In the genomic region with DNA sequence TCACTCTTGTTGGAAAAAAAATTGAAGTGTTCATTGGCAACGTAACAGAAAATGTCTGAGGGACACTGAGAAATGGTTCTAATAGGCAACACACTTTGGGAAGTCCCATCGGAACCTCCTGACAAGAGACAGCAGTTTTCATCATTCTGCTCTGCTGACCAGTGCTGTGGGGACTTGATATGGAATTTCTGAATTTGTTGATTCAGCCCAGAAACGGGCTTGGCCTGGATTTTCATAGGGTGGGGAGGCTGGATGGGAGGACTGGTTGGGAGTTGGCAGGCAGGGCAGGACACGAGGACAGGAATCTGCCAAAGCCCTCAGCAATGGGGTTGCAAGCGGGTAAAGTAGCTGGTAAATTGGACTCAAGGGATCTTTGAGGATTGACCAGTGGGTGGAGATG, we compare ENCODE assay signal across 16 cellular contexts.
A peak's percentile ranks its signal among the peaks of the same experiment; 100 is the strongest.
DNase-seq lines count a peak whose midpoint lies in the region; ATAC-seq, FAIRE-seq and TF ChIP-seq lines count a peak whose summit lies in the region.
"Had no signal": no experiment of that assay in that cellular context is flagged by ENCODE, and none has a peak within 500 bp of the region (broad histone marks: within the 10 kb centered on the region; RNA-seq: fewer than 3 reads in every experiment).

No MANE protein-coding gene starts in this region.

- H2BK20ac ChIP-seq in IMR-90 (ENCODE audit: low read depth, low read length), result no peak overlapping the region

- H3K9me3 ChIP-seq in CD4-positive, CD25-positive, alpha-beta regulatory T cell (ENCODE audit: control insufficient read depth in 2 of 2, low read length in 2 of 2), result no peaks in the 10 kb centered on the region
- H3K9me3 ChIP-seq in IMR-90 (ENCODE audit: control insufficient read depth, insufficient read depth, low read length) (no peaks in the 10 kb centered on the region), cardiac muscle cell (ENCODE audit: low read depth) (no peaks in the 10 kb centered on the region), right cardiac atrium (ENCODE audit: control insufficient read depth, low read length) (no peaks in the 10 kb centered on the region)
- H3K9me3 ChIP-seq: A549, BE2C, Caco-2 had no signal

- H3K4me3 Mint-ChIP-seq in CD4-positive, CD25-positive, alpha-beta regulatory T cell, result no peak overlapping the region
- no peak overlapping the region for H3K4me3 Mint-ChIP-seq in mesothelial cell of epicardium
- H3K4me3 Mint-ChIP-seq: CD8-positive, alpha-beta memory T cell; H9 had no signal

- no peak overlapping the region for H3K18ac ChIP-seq in IMR-90 (ENCODE audit: low read depth, low read length)

- H3K4me2 ChIP-seq in IMR-90 (ENCODE audit: low read depth, low read length), result no peak overlapping the region
- H3K4me2 ChIP-seq: A549 had no signal

- FAIRE-seq in D721Med (lab: Jason Lieb, UNC), result no peak
- FAIRE-seq: A549, GM12878, GM18507 had no signal

- H2AK9ac ChIP-seq in IMR-90 (replicated peaks; ENCODE audit: low read depth, low read length, poor library complexity), result peak overlapping the region; percentile 18

- H2BK120ac ChIP-seq in IMR-90 (ENCODE audit: low read depth, low read length), result no peak overlapping the region

- no peaks in the 10 kb centered on the region for H3K9me3 Mint-ChIP-seq in CD4-positive, CD25-positive, alpha-beta regulatory T cell
- no peaks in the 10 kb centered on the region for H3K9me3 Mint-ChIP-seq in mesothelial cell of epicardium

- ATAC-seq in CD4-positive, CD25-positive, alpha-beta regulatory T cell (ENCODE audit: low read depth in 2 of 2), result no peak
- no peak for ATAC-seq in IMR-90 (ENCODE audit: low read depth)
- peak; percentile 43 to 92 for ATAC-seq in right cardiac atrium
- ATAC-seq: A549, GM12878 had no signal

- POLR2A ChIA-PET in IMR-90 (lab: Charles Lee; ENCODE audit: unreplicated experiment), result no interaction called here

- peak overlapping the region in 2 of 3 donors; percentile 25 to 29 for H3K27ac Mint-ChIP-seq in CD4-positive, CD25-positive, alpha-beta regulatory T cell
- no peak overlapping the region for H3K27ac Mint-ChIP-seq in mesothelial cell of epicardium
- H3K27ac Mint-ChIP-seq: CD8-positive, alpha-beta memory T cell; H9 had no signal

- in situ Hi-C loops in IMR-90 (cut with MboI; ENCODE audit: low sequenced_read_pairs), result no loop called here

- no peaks in the 10 kb centered on the region for H3K36me3 ChIP-seq in CD4-positive, CD25-positive, alpha-beta regulatory T cell (ENCODE audit: control insufficient read depth, insufficient read depth, low read length)
- H3K36me3 ChIP-seq in IMR-90 (ENCODE audit: control insufficient read depth, insufficient read depth, low read length), result no peaks in the 10 kb centered on the region
- no peaks in the 10 kb centered on the region for H3K36me3 ChIP-seq in cardiac muscle cell
- H3K36me3 ChIP-seq: BE2C had no signal

- H2BK15ac ChIP-seq in IMR-90 (ENCODE audit: low read depth, low read length), result no peak overlapping the region

- no peak for TF ChIP-seq POLR2A in IMR-90 (IDR thresholded peaks at IDR 0.05; ENCODE audit: low read depth, low read length)

- 80% methylated on average over 1 of the region's 5 CpGs; no CpG with 5 or more reads in 1 of the 2 experiments for WGBS in IMR-90 (ENCODE audit: extremely low coverage in 2 of 2, insufficient read length in 1 of 2), 2 experiments
- WGBS in right cardiac atrium, result 59% methylated on average over 5 of the region's 5 CpGs

- no peaks in the 10 kb centered on the region for H3K36me3 Mint-ChIP-seq in CD4-positive, CD25-positive, alpha-beta regulatory T cell
- H3K36me3 Mint-ChIP-seq in mesothelial cell of epicardium, result peaks cover 25% of the 10 kb centered on the region
- H3K36me3 Mint-ChIP-seq: CD8-positive, alpha-beta memory T cell had no signal

- no TSS peak for BruUV-seq in IMR-90 (replicated peaks; lab: Mats Ljungman, UMichigan)

- no peak overlapping the region for H2BK5ac ChIP-seq in IMR-90 (ENCODE audit: low read depth, low read length, poor library complexity, severe bottlenecking)

- no peaks in the 10 kb centered on the region for H3K79me1 ChIP-seq in IMR-90 (ENCODE audit: low read depth in 1 of 2, low read length in 2 of 2)

- no peak overlapping the region for H3K56ac ChIP-seq in IMR-90 (ENCODE audit: extremely low read depth, insufficient read depth, low read length)

- intact Hi-C loops in IMR-90 (cut with micrococcal nuclease) (no loop called here), right cardiac atrium (cut with DNase I) (no loop called here)

- no peak for TF ChIP-seq RAD21 in IMR-90 (IDR thresholded peaks at IDR 0.05; ENCODE audit: low read length)

- H3K9ac ChIP-seq in IMR-90 (ENCODE audit: low read depth, low read length), result no peak overlapping the region

- no peak overlapping the region for H3K27ac ChIP-seq in CD4-positive, CD25-positive, alpha-beta regulatory T cell (ENCODE audit: insufficient read depth, low read length, poor library complexity, severe bottlenecking)
- H3K27ac ChIP-seq in IMR-90 (ENCODE audit: insufficient read depth, low read length) (no peak overlapping the region), cardiac muscle cell (peak overlapping the region; percentile 43), right cardiac atrium (ENCODE audit: low read length) (no peak overlapping the region)
- H3K27ac ChIP-seq: A549, C4-2B had no signal

- no peak overlapping the region for H3K23ac ChIP-seq in IMR-90 (ENCODE audit: low read depth, low read length)

- H3K27me3 ChIP-seq in CD4-positive, CD25-positive, alpha-beta regulatory T cell (ENCODE audit: control insufficient read depth, insufficient read depth, low read length), result no peaks in the 10 kb centered on the region
- H3K27me3 ChIP-seq in IMR-90 (ENCODE audit: control insufficient read depth, insufficient read depth, low read length) (no peaks in the 10 kb centered on the region), cardiac muscle cell (no peaks in the 10 kb centered on the region), right cardiac atrium (ENCODE audit: control insufficient read depth, insufficient read depth) (no peaks in the 10 kb centered on the region)
- H3K27me3 ChIP-seq: BE2C had no signal

- TF ChIP-seq CTCF in IMR-90 (conservative IDR thresholded peaks at IDR 0.05; ENCODE audit: low read depth, low read length) (no peak), cardiac muscle cell (IDR thresholded peaks at IDR 0.05; ENCODE audit: low read depth, low read length) (no peak), mesothelial cell of epicardium (IDR thresholded peaks at IDR 0.05; ENCODE audit: unreplicated experiment) (no peak), D721Med (IDR thresholded peaks at IDR 0.05; ENCODE audit: insufficient read depth, missing control alignments) (no peak)

- no peaks in the 10 kb centered on the region for H3K27me3 Mint-ChIP-seq in CD4-positive, CD25-positive, alpha-beta regulatory T cell
- no peaks in the 10 kb centered on the region for H3K27me3 Mint-ChIP-seq in mesothelial cell of epicardium (ENCODE audit: low read depth)

- dilution Hi-C loops in IMR-90 (cut with HindIII; ENCODE audit: low sequenced_read_pairs, unreplicated experiment), result no loop called here

- no peak overlapping the region for H3K14ac ChIP-seq in IMR-90 (replicated peaks; ENCODE audit: low read depth, low read length)

- CTCF ChIA-PET in IMR-90 (lab: Yijun Ruan, JAX), result no interaction called here

- H3K4me1 ChIP-seq in CD4-positive, CD25-positive, alpha-beta regulatory T cell (ENCODE audit: control insufficient read depth, insufficient read depth, low read length, poor library complexity, severe bottlenecking), result no peaks in the 10 kb centered on the region
- H3K4me1 ChIP-seq in IMR-90 (ENCODE audit: control insufficient read depth, insufficient read depth, low read length) (no peaks in the 10 kb centered on the region), cardiac muscle cell (ENCODE audit: low read depth) (peaks cover 33% of the 10 kb centered on the region), right cardiac atrium (ENCODE audit: control insufficient read depth, insufficient read depth, low read length) (peaks cover 3% of the 10 kb centered on the region)
- H3K4me1 ChIP-seq: A549, Caco-2 had no signal

- no peak overlapping the region for H3K4me3 ChIP-seq in CD4-positive, CD25-positive, alpha-beta regulatory T cell (ENCODE audit: low read depth, low read length)
- H3K4me3 ChIP-seq in IMR-90 (ENCODE audit: insufficient read depth, low read depth, low read length) (no peak overlapping the region), cardiac muscle cell (no peak overlapping the region), right cardiac atrium (ENCODE audit: low read length) (no peak overlapping the region)
- H3K4me3 ChIP-seq: A549, GM12878 had no signal

- H4K5ac ChIP-seq in IMR-90 (ENCODE audit: low read depth, low read length), result no peak overlapping the region

- no peak for DNase-seq in CD4-positive, CD25-positive, alpha-beta regulatory T cell
- no peak for DNase-seq in IMR-90
- DNase-seq in cardiac muscle cell (ENCODE audit: low read depth in 1 of 2, low spot score in 1 of 2), result no peak
- peak; percentile 25 to 83 (median 81) for DNase-seq in right cardiac atrium
- DNase-seq in mesothelial cell of epicardium (ENCODE audit: low spot score in 2 of 2, unreplicated experiment in 2 of 2), result no peak
- no peak for DNase-seq in D721Med (ENCODE audit: insufficient read length, low spot score)
- no peak for DNase-seq in middle frontal gyrus (ENCODE audit: extremely low spot score, low spot score)
- DNase-seq: BE2C; Caco-2; CD8-positive, alpha-beta memory T cell; GOT3; H9 had no signal

- no peak overlapping the region for H2AK5ac ChIP-seq in IMR-90 (ENCODE audit: low read depth, low read length)

- peaks cover 3% of the 10 kb centered on the region; the same call in 1 of the 2 replicates for H3K9me1 ChIP-seq in IMR-90 (ENCODE audit: insufficient read depth, low read length)

- no peak overlapping the region for H2AFZ ChIP-seq in IMR-90 (replicated peaks; ENCODE audit: low read length, poor library complexity)

- H4K8ac ChIP-seq in IMR-90 (ENCODE audit: low read depth in 2 of 2, low read length in 2 of 2), result no peak overlapping the region

- no peak overlapping the region for H3K4ac ChIP-seq in IMR-90 (ENCODE audit: low read depth, low read length)

- no peaks in the 10 kb centered on the region for H3K4me1 Mint-ChIP-seq in CD4-positive, CD25-positive, alpha-beta regulatory T cell
- H3K4me1 Mint-ChIP-seq in mesothelial cell of epicardium, result peaks cover 2% of the 10 kb centered on the region
- H3K4me1 Mint-ChIP-seq: CD8-positive, alpha-beta memory T cell had no signal

- no peak overlapping the region for H4K91ac ChIP-seq in IMR-90 (ENCODE audit: insufficient read depth, low read depth, low read length)

- H4K20me1 ChIP-seq in IMR-90 (ENCODE audit: insufficient read depth, low read length), result no peaks in the 10 kb centered on the region

TF ChIP-seq in IMR-90, 13 proteins besides CTCF, POLR2A, EP300 and RAD21 (continues in another document):
- no peak for TF ChIP-seq MAZ (IDR thresholded peaks at IDR 0.05; ENCODE audit: borderline replicate concordance, low read depth, low read length)
- no peak for TF ChIP-seq RFX5 (IDR thresholded peaks at IDR 0.05; ENCODE audit: low read depth, low read length)
- no peak for TF ChIP-seq MXI1 (IDR thresholded peaks at IDR 0.05; ENCODE audit: borderline replicate concordance, low read depth, low read length)
- no peak for TF ChIP-seq CEBPB (IDR thresholded peaks at IDR 0.05; ENCODE audit: low read depth, low read length)
- TF ChIP-seq RCOR1 (IDR thresholded peaks at IDR 0.05; ENCODE audit: insufficient replicate concordance, low read length), result no peak
- no peak for TF ChIP-seq NFE2L2 (IDR thresholded peaks at IDR 0.05; ENCODE audit: low read depth, low read length)
- TF ChIP-seq SMC3 (IDR thresholded peaks at IDR 0.05; ENCODE audit: low read depth, low read length), result no peak

Comparison
In these comparisons a context has a peak if more than half of its experiments do, and no peak if none do; other contexts are left out.
1. DNase-seq: peak in right cardiac atrium (3 of 3); none in CD4-positive, CD25-positive, alpha-beta regulatory T cell (0 of 3), IMR-90 (single experiment), cardiac muscle cell (0 of 2), mesothelial cell of epicardium (0 of 2), D721Med (single experiment) and middle frontal gyrus (single experiment).
2. ATAC-seq: peak in right cardiac atrium (2 of 2); none in CD4-positive, CD25-positive, alpha-beta regulatory T cell (0 of 2) and IMR-90 (single experiment).